In the genomic region with DNA sequence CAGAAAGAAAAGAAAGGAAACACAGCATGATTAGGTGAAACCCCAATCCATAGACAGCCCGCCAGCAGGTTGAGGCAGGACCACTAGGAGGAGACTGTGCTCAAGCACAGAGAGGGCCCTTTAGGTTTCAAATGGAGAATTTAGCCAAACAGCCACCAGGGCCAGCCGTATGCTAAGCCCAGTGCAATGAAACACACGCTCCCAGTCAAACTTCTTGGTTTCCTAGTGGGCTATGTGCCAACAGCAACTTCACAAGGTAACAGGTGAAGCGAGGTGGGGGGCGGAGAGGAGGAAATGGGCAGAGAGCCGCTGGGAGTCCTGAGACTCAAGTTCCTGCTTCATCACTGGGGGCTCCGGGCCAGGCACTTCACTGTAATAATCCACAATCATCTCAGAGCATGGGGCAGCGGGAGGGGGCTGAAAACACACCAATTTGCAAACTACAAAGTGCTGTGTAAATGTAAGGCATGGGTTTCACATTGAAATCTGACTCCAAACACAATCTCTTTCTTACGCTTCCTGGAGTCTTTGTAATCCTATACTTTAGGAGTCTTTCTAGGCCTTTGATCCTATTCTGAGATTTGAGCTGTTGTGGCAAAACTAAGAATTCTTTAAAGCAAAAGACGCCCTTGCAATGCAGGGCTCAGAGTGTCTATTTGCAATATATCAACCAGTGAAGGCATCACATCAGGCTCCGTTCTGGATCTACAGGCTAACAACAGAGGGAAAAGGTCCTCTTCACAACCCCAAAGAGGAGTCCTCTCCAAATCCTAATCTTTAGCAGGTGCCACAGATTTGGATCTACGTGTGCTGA, we compare ENCODE assay signal across 8 cellular contexts.
DNase-seq lines count a peak whose midpoint lies in the region; ATAC-seq lines count a peak whose summit lies in the region.

No MANE protein-coding gene starts in this region.

- DNase-seq in GF-D8 (lab: John Stamatoyannopoulos, UW): peak; percentile 24
- DNase-seq in KBM-7: peak; percentile 68
- DNase-seq in SHP77 treated with DMSO at 0.1 percent for 48 hours (lab: John Stamatoyannopoulos, UW): peak; percentile 14
- DNase-seq in activated naive CD4-positive, alpha-beta T cell (lab: John Stamatoyannopoulos, UW): peak in 3 of 4 experiments; percentile 10 to 39 (median 31)
- no peak for DNase-seq in left cardiac atrium
- DNase-seq in stimulated activated CD4-positive, alpha-beta T cell treated with anti-CD3 and anti-CD28 coated beads, Interleukin-1b, Interleukin-23, amount 100 ng/mL, for 1 hour (ENCODE audit: low read depth in 2 of 2): peak; percentile 15 to 30
- no peak for DNase-seq in mesenteric fat pad (ENCODE audit: low spot score)

- in situ Hi-C loops in KBM-7 (cut with MboI; ENCODE audit: low pct_unique_long_range_greater_than_20kb, low sequenced_read_pairs): loop anchor here (10.0 to 25.0 kb wide), 2 partner anchors 118 to 231 kb away; no protein-coding TSS in a partner anchor

- ATAC-seq in GM21619 (IDR thresholded peaks at IDR 0.05; ENCODE audit: unreplicated experiment) (peak; percentile 69), left cardiac atrium (peak; percentile 70 to 78)

- intact Hi-C loops in left cardiac atrium (cut with DNase I): loop anchor here in 1 of 2 donors (5.0 kb wide), 1 partner anchor 216 kb away; no protein-coding TSS in a partner anchor

Comparison
In these comparisons a context has a peak if more than half of its experiments do, and no peak if none do; other contexts are left out.
1. DNase-seq: peak in GF-D8 (single experiment), KBM-7 (single experiment), SHP77 treated with DMSO at 0.1 percent for 48 hours (single experiment), activated naive CD4-positive, alpha-beta T cell (3 of 4) and stimulated activated CD4-positive, alpha-beta T cell treated with anti-CD3 and anti-CD28 coated beads, Interleukin-1b, Interleukin-23, amount 100 ng/mL, for 1 hour (2 of 2); none in left cardiac atrium (single experiment) and mesenteric fat pad (single experiment).